14 cellular contexts compared by ENCODE assay signal in genomic region chr4:150974750-150975149, GRCh38. TPM values are rescaled to one million over a fixed set of nuclear protein-coding genes. Genes with fewer than 3 reads are reported as not detected.
DNase-seq lines count a peak whose midpoint lies in the region; ATAC-seq and TF ChIP-seq lines count a peak whose summit lies in the region.
"Had no signal": no experiment of that assay in that cellular context is flagged by ENCODE, and none has a peak within 500 bp of the region (broad histone marks: within the 10 kb centered on the region; RNA-seq: fewer than 3 reads in every experiment).

No MANE protein-coding gene starts in this region.

- WGBS in stomach, 5 donors: 49 to 65% (median 55%) methylated on average over 1 of the region's 1 CpG

- no peaks in the 10 kb centered on the region for H3K27me3 Mint-ChIP-seq in mesothelial cell of epicardium (ENCODE audit: low read depth)
- H3K27me3 Mint-ChIP-seq: activated naive CD8-positive, alpha-beta T cell treated with anti-CD3 and anti-CD28 coated beads, Interleukin-2, amount 50 U/mL, for 24 hours had no signal

- no peaks in the 10 kb centered on the region for H3K27me3 ChIP-seq in stomach
- H3K27me3 ChIP-seq: right atrium auricular region had no signal

- peaks cover 24% of the 10 kb centered on the region for H3K9me3 Mint-ChIP-seq in mesothelial cell of epicardium

- peaks cover 0 to 4% (median 0%) of the 10 kb centered on the region in 4 donors for H3K36me3 ChIP-seq in stomach
- H3K36me3 ChIP-seq: right atrium auricular region had no signal

- H3K9me3 ChIP-seq in stomach: no peaks in the 10 kb centered on the region
- H3K9me3 ChIP-seq: right atrium auricular region had no signal

- intact Hi-C loops in stomach (cut with DNase I; ENCODE audit: low total_unique reads): no loop called here

- peak overlapping the region; percentile 54 for H3K27ac Mint-ChIP-seq in mesothelial cell of epicardium
- H3K27ac Mint-ChIP-seq: activated naive CD8-positive, alpha-beta T cell treated with anti-CD3 and anti-CD28 coated beads, Interleukin-2, amount 50 U/mL, for 24 hours had no signal

- H3K4me3 Mint-ChIP-seq in mesothelial cell of epicardium: no peak overlapping the region
- H3K4me3 Mint-ChIP-seq: activated naive CD8-positive, alpha-beta T cell treated with anti-CD3 and anti-CD28 coated beads, Interleukin-2, amount 50 U/mL, for 24 hours had no signal

- H3K4me1 Mint-ChIP-seq in mesothelial cell of epicardium: peaks cover 18% of the 10 kb centered on the region

- H3K27ac ChIP-seq in stomach: no peak overlapping the region
- H3K27ac ChIP-seq: right atrium auricular region had no signal

- DNase-seq in mesothelial cell of epicardium (ENCODE audit: low spot score in 2 of 2, unreplicated experiment in 2 of 2) (no peak), stomach (no peak), amniotic stem cell (lab: John Stamatoyannopoulos, UW) (no peak), NCI-H1436 (lab: John Stamatoyannopoulos, UW) (no peak)
- DNase-seq: activated naive CD8-positive, alpha-beta T cell treated with anti-CD3 and anti-CD28 coated beads, Interleukin-2, amount 50 U/mL, for 24 hours; C1 segment of cervical spinal cord; cortex of kidney; NCI-H2227 treated with DMSO at 0.1 percent for 48 hours; RPMI8226 had no signal

- H3K4me1 ChIP-seq in stomach: peaks cover 0 to 32% (median 16%) of the 10 kb centered on the region in 4 donors

- no peak overlapping the region for H3K4me3 ChIP-seq in stomach
- H3K4me3 ChIP-seq: right atrium auricular region had no signal

- TF ChIP-seq CTCF in mesothelial cell of epicardium (IDR thresholded peaks at IDR 0.05; ENCODE audit: unreplicated experiment) (no peak), stomach (IDR thresholded peaks at IDR 0.05) (no peak)

- peak; percentile 69 for ATAC-seq in GM18907 (IDR thresholded peaks at IDR 0.05; ENCODE audit: unreplicated experiment)
- ATAC-seq in GM21825 (IDR thresholded peaks at IDR 0.05; ENCODE audit: unreplicated experiment): peak; percentile 57
- peak; percentile 65 for ATAC-seq in HG03432 (IDR thresholded peaks at IDR 0.05; ENCODE audit: unreplicated experiment)
- ATAC-seq in HG02981 (IDR thresholded peaks at IDR 0.05; ENCODE audit: unreplicated experiment): no peak
- ATAC-seq: activated naive CD8-positive, alpha-beta T cell treated with anti-CD3 and anti-CD28 coated beads, Interleukin-2, amount 50 U/mL, for 24 hours had no signal

- no peak for TF ChIP-seq POLR2A in stomach (IDR thresholded peaks at IDR 0.05)

- no peak for TF ChIP-seq EP300 in stomach (IDR thresholded peaks at IDR 0.05)

- H3K36me3 Mint-ChIP-seq in mesothelial cell of epicardium: peaks cover 16% of the 10 kb centered on the region

RNA-seq across cellular contexts. Expression of gene LRBA, which starts 40.3 kb away (rescaled TPM):
- total RNA-seq in mesothelial cell of epicardium (61.8 to 66.9 TPM (median 66.2 TPM) in 3 replicates), stomach (100 to 1,000 TPM in 2 of 5 donors, 10 to 100 TPM in 3; 63.0 to 156 (median 87.1) TPM)
- 10 to 100 TPM in 1 of 3 donors, 1 to 10 TPM in 2; 7.3 to 13.6 (median 9.7) TPM for polyA plus RNA-seq in stomach
